Comparison of ENCODE assay signal across 32 cellular contexts in the genomic region with DNA sequence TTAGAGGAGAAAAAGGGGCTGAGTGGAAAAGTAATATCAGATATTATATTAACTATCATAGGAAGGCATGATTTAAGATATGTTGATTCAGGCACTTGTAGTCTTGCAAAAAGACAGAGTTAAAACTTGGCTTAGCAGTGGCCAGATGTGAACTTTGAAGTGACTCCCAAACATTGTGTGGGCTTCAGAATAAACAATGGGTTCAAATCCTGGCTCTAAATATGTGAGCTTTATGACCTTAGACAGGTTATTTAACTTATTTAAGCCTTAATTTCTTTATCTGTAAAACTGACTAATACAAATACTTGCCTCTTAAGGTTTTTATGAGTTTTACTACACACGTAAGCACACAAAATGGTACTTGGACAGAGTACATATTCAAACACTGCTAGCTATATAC.
"Had no signal": no experiment of that assay in that cellular context is flagged by ENCODE, and none has a peak within 500 bp of the region (broad histone marks: within the 10 kb centered on the region; RNA-seq: fewer than 3 reads in every experiment).

No MANE protein-coding gene starts in this region.

- DNase-seq: activated CD4-positive, alpha-beta memory T cell treated with anti-CD3 and anti-CD28 coated beads for 36 hours; activated CD4-positive, alpha-beta T cell treated with anti-CD3 and anti-CD28 coated beads for 36 hours; activated CD4-positive, alpha-beta T cell treated with anti-CD3 and anti-CD28 coated beads, Interleukin-2, amount 10 ng/mL, durations not matched to agents 24 days and 14 days; activated CD4-positive, CD25-positive, alpha-beta regulatory T cell; activated CD4-positive, CD25-positive, alpha-beta regulatory T cell treated with anti-CD3 and anti-CD28 coated beads, Interleukin-2, amount 50 U/mL, for 72 hours; activated CD8-positive, alpha-beta memory T cell treated with anti-CD3 and anti-CD28 coated beads, Interleukin-2, amount 10 ng/mL, durations not matched to agents 7 days and 5 days; activated CD8-positive, alpha-beta memory T cell treated with anti-CD3 and anti-CD28 coated beads, Interleukin-2, amount 50 U/mL, for 4 hours; activated CD8-positive, alpha-beta T cell treated with anti-CD3 and anti-CD28 coated beads, Interleukin-2, amount 10 ng/mL, durations not matched to agents 7 days and 5 days; activated effector memory CD4-positive, alpha-beta T cell treated with anti-CD3 and anti-CD28 coated beads, Interleukin-2, amount 50 U/mL, for 16 hours; activated naive CD4-positive, alpha-beta T cell treated with anti-CD3 and anti-CD28 coated beads for 36 hours; activated naive CD8-positive, alpha-beta T cell treated with anti-CD3 and anti-CD28 coated beads for 36 hours; activated naive CD8-positive, alpha-beta T cell treated with anti-CD3 and anti-CD28 coated beads, Interleukin-2, amount 50 U/mL, for 24 hours; activated T-cell treated with anti-CD3 and anti-CD28 coated beads, Interleukin-2, amount 50 U/mL, for 1 hour; activated T-cell treated with anti-CD3 and anti-CD28 coated beads, Interleukin-2, amount 50 U/mL, for 48 hours; adrenal gland; amygdala; aorta; body of pancreas; caudate nucleus; cortex of kidney; dermis blood vessel endothelial cell; effector CD4-positive, alpha-beta T cell; effector memory CD8-positive, alpha-beta T cell; esophagus squamous epithelium; foreskin fibroblast; head of caudate nucleus; T-helper 17 cell; T1000 had no signal

- H3K36me3 ChIP-seq: adrenal gland, esophagus squamous epithelium had no signal

- FAIRE-seq: colon, endothelial cell of umbilical vein, frontal cortex had no signal

- ATAC-seq: activated CD4-positive, alpha-beta T cell treated with anti-CD3 and anti-CD28 coated beads for 36 hours; activated CD8-positive, alpha-beta memory T cell treated with anti-CD3 and anti-CD28 coated beads, Interleukin-2, amount 10 ng/mL, durations not matched to agents 7 days and 5 days; activated CD8-positive, alpha-beta T cell treated with anti-CD3 and anti-CD28 coated beads, Interleukin-2, amount 10 ng/mL, durations not matched to agents 7 days and 5 days; activated naive CD8-positive, alpha-beta T cell treated with anti-CD3 and anti-CD28 coated beads, Interleukin-2, amount 50 U/mL, for 24 hours; body of pancreas; effector memory CD8-positive, alpha-beta T cell; T-helper 17 cell had no signal

- H3K27me3 ChIP-seq: adrenal gland, body of pancreas, esophagus squamous epithelium had no signal

- H3K27ac ChIP-seq: adrenal gland, body of pancreas, epithelial cell of prostate, esophagus squamous epithelium had no signal

- H3K9me3 ChIP-seq: adrenal gland, body of pancreas, esophagus squamous epithelium had no signal

- H3K4me3 ChIP-seq: adrenal gland, body of pancreas, esophagus squamous epithelium had no signal

- H3K4me1 ChIP-seq: adrenal gland had no signal
